ENCODE assay signal across 1 cellular context in the genomic region with DNA sequence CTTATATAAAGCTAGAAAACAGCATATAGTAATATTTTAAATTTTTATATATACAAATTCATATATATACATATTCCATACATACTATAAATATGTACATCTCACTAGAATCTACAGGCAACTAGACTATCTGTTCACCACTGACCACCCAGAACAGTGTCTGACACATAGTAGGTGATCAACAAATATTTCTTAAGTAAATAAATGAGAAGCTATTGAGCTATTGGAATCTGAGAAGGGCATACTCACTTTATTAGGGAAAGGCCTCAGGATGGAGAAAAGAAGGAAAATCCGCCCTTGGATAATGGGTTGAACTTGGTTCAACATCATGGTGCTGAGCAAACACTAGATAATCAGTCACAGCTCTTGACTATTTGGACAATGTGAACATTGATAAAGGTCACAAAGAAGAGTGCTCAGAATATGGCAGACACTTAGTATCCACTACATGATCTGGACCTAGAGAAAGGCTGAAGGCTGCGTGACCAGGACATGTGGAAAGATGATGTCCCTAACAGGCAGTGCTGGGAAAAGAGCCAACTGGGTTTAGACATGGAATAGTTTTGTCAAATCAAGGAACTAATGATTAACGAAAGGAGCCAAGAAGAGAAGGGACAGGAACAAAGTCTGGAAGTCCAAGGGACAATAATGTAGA.
A peak's percentile ranks its signal among the peaks of the same experiment; 100 is the strongest.
TF ChIP-seq lines count a peak whose summit lies in the region.

No MANE protein-coding gene starts in this region.

TF ChIP-seq in HepG2, 621 proteins besides CTCF, POLR2A, EP300 and RAD21 (continued from another document and continues in another):
- TF ChIP-seq, protein P1, sequence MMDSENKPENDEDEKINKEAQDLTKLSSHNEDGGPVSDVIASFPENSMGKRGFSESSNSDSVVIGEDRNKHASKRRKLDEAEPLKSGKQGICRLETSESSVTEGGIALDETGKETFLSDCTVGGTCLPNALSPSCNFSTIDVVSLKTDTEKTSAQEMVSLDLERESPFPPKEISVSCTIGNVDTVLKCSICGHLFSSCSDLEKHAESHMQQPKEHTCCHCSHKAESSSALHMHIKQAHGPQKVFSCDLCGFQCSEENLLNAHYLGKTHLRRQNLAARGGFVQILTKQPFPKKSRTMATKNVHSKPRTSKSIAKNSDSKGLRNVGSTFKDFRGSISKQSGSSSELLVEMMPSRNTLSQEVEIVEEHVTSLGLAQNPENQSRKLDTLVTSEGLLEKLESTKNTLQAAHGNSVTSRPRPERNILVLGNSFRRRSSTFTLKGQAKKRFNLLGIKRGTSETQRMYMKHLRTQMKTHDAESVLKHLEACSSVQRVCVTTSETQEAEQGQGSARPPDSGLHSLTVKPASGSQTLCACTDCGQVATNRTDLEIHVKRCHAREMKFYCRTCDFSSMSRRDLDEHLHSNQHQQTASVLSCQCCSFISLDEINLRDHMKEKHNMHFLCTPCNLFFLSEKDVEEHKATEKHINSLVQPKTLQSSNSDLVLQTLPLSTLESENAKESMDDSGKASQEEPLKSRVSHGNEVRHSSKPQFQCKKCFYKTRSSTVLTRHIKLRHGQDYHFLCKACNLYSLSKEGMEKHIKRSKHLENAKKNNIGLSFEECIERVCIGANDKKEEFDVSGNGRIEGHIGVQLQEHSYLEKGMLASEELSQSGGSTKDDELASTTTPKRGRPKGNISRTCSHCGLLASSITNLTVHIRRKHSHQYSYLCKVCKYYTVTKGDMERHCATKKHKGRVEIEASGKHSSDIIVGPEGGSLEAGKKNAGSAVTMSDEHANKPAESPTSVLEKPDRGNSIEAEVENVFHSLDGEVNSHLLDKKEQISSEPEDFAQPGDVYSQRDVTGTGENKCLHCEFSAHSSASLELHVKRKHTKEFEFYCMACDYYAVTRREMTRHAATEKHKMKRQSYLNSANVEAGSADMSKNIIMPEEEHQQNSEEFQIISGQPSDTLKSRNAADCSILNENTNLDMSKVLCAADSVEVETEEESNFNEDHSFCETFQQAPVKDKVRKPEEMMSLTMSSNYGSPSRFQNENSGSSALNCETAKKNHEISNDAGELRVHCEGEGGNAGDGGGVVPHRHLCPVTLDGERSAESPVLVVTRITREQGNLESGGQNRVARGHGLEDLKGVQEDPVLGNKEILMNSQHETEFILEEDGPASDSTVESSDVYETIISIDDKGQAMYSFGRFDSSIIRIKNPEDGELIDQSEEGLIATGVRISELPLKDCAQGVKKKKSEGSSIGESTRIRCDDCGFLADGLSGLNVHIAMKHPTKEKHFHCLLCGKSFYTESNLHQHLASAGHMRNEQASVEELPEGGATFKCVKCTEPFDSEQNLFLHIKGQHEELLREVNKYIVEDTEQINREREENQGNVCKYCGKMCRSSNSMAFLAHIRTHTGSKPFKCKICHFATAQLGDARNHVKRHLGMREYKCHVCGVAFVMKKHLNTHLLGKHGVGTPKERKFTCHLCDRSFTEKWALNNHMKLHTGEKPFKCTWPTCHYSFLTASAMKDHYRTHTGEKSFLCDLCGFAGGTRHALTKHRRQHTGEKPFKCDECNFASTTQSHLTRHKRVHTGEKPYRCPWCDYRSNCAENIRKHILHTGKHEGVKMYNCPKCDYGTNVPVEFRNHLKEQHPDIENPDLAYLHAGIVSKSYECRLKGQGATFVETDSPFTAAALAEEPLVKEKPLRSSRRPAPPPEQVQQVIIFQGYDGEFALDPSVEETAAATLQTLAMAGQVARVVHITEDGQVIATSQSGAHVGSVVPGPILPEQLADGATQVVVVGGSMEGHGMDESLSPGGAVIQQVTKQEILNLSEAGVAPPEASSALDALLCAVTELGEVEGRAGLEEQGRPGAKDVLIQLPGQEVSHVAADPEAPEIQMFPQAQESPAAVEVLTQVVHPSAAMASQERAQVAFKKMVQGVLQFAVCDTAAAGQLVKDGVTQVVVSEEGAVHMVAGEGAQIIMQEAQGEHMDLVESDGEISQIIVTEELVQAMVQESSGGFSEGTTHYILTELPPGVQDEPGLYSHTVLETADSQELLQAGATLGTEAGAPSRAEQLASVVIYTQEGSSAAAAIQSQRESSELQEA (CRISPR knock-in tag; IDR thresholded peaks at IDR 0.05; ENCODE audit: not compliant biosample characterization) = no peak
- TF ChIP-seq ZNF567 (CRISPR knock-in tag; IDR thresholded peaks at IDR 0.05; ENCODE audit: borderline replicate concordance) (no peak), HNF4A (CRISPR knock-in tag; IDR thresholded peaks at IDR 0.05) (peak; percentile 59), FOXA3 (CRISPR knock-in tag; IDR thresholded peaks at IDR 0.05) (peak; percentile 39), ELF3 (CRISPR knock-in tag; IDR thresholded peaks at IDR 0.05) (no peak), CC2D1A (CRISPR knock-in tag; IDR thresholded peaks at IDR 0.05) (no peak), NONO (IDR thresholded peaks at IDR 0.05) (no peak), NONO (CRISPR knock-in tag; conservative IDR thresholded peaks at IDR 0.05) (no peak), ZNF329 (CRISPR knock-in tag; IDR thresholded peaks at IDR 0.05; ENCODE audit: low read depth) (no peak), HCFC1 (IDR thresholded peaks at IDR 0.05; ENCODE audit: low read depth, low read length) (no peak), ZFP36L2 (CRISPR knock-in tag; IDR thresholded peaks at IDR 0.05) (no peak), ZNF747 (CRISPR knock-in tag; IDR thresholded peaks at IDR 0.05; ENCODE audit: borderline replicate concordance) (no peak), GATA4 (IDR thresholded peaks at IDR 0.05; ENCODE audit: borderline replicate concordance, low read depth) (no peak), PHF5A (CRISPR knock-in tag; IDR thresholded peaks at IDR 0.05; ENCODE audit: low read depth, unreplicated experiment) (no peak), RARA (CRISPR knock-in tag; IDR thresholded peaks at IDR 0.05) (peak; percentile 37; the same call in 1 of the 2 replicates), ZNF674 (CRISPR knock-in tag; IDR thresholded peaks at IDR 0.05; ENCODE audit: low read depth) (no peak), ZNF3 (CRISPR knock-in tag; IDR thresholded peaks at IDR 0.05) (no peak), ZFYVE20 (CRISPR knock-in tag; IDR thresholded peaks at IDR 0.05; ENCODE audit: borderline replicate concordance, low read depth) (no peak), ARID2 (CRISPR knock-in tag; IDR thresholded peaks at IDR 0.05; ENCODE audit: borderline replicate concordance) (no peak), ATRX (CRISPR knock-in tag; IDR thresholded peaks at IDR 0.05; ENCODE audit: borderline replicate concordance) (no peak), FLYWCH1 (CRISPR knock-in tag; IDR thresholded peaks at IDR 0.05) (no peak), PHB2 (IDR thresholded peaks at IDR 0.05; ENCODE audit: partially characterized antibody) (no peak), MYC (CRISPR knock-in tag; IDR thresholded peaks at IDR 0.05; ENCODE audit: borderline replicate concordance) (no peak), ZMAT5 (CRISPR knock-in tag; IDR thresholded peaks at IDR 0.05; ENCODE audit: borderline replicate concordance, low read depth) (no peak), KMT2B (CRISPR knock-in tag; IDR thresholded peaks at IDR 0.05) (no peak), ZNF672 (CRISPR knock-in tag; IDR thresholded peaks at IDR 0.05) (no peak), NFRKB (IDR thresholded peaks at IDR 0.05) (no peak), TAF1 (CRISPR knock-in tag; IDR thresholded peaks at IDR 0.05) (no peak), RFXAP (CRISPR knock-in tag; IDR thresholded peaks at IDR 0.05; ENCODE audit: borderline replicate concordance) (no peak), PCBP1 (IDR thresholded peaks at IDR 0.05; ENCODE audit: borderline replicate concordance, low read depth, low read length) (no peak), TERF1 (CRISPR knock-in tag; IDR thresholded peaks at IDR 0.05) (no peak), ZNF710 (CRISPR knock-in tag; IDR thresholded peaks at IDR 0.05; ENCODE audit: borderline replicate concordance) (0 out of 2 replicates have a peak, but pooled peaks have one; percentile 33), ZNF878 (CRISPR knock-in tag; IDR thresholded peaks at IDR 0.05) (no peak), GABPA (IDR thresholded peaks at IDR 0.05; ENCODE audit: low read depth, low read length) (no peak), GABPA (CRISPR knock-in tag; IDR thresholded peaks at IDR 0.05; ENCODE audit: low read depth) (no peak), YY1 (IDR thresholded peaks at IDR 0.05; ENCODE audit: insufficient read depth, insufficient replicate concordance, low read depth, low read length) (peak; percentile 19), ZNF331 (CRISPR knock-in tag; IDR thresholded peaks at IDR 0.05) (no peak), NFKBIZ (CRISPR knock-in tag; IDR thresholded peaks at IDR 0.05) (no peak), KLF13 (CRISPR knock-in tag; IDR thresholded peaks at IDR 0.05) (no peak)
- TF ChIP-seq, protein P2, sequence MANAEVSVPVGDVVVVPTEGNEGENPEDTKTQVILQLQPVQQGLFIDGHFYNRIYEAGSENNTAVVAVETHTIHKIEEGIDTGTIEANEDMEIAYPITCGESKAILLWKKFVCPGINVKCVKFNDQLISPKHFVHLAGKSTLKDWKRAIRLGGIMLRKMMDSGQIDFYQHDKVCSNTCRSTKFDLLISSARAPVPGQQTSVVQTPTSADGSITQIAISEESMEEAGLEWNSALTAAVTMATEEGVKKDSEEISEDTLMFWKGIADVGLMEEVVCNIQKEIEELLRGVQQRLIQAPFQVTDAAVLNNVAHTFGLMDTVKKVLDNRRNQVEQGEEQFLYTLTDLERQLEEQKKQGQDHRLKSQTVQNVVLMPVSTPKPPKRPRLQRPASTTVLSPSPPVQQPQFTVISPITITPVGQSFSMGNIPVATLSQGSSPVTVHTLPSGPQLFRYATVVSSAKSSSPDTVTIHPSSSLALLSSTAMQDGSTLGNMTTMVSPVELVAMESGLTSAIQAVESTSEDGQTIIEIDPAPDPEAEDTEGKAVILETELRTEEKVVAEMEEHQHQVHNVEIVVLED (CRISPR knock-in tag; IDR thresholded peaks at IDR 0.05; ENCODE audit: borderline replicate concordance) = no peak
- TF ChIP-seq, protein P3, sequence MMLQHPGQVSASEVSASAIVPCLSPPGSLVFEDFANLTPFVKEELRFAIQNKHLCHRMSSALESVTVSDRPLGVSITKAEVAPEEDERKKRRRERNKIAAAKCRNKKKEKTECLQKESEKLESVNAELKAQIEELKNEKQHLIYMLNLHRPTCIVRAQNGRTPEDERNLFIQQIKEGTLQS (CRISPR knock-in tag; IDR thresholded peaks at IDR 0.05) = no peak
- TF ChIP-seq, protein P4, sequence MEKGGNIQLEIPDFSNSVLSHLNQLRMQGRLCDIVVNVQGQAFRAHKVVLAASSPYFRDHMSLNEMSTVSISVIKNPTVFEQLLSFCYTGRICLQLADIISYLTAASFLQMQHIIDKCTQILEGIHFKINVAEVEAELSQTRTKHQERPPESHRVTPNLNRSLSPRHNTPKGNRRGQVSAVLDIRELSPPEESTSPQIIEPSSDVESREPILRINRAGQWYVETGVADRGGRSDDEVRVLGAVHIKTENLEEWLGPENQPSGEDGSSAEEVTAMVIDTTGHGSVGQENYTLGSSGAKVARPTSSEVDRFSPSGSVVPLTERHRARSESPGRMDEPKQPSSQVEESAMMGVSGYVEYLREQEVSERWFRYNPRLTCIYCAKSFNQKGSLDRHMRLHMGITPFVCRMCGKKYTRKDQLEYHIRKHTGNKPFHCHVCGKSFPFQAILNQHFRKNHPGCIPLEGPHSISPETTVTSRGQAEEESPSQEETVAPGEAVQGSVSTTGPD (CRISPR knock-in tag; IDR thresholded peaks at IDR 0.05) = no peak
- TF ChIP-seq, protein P5, sequence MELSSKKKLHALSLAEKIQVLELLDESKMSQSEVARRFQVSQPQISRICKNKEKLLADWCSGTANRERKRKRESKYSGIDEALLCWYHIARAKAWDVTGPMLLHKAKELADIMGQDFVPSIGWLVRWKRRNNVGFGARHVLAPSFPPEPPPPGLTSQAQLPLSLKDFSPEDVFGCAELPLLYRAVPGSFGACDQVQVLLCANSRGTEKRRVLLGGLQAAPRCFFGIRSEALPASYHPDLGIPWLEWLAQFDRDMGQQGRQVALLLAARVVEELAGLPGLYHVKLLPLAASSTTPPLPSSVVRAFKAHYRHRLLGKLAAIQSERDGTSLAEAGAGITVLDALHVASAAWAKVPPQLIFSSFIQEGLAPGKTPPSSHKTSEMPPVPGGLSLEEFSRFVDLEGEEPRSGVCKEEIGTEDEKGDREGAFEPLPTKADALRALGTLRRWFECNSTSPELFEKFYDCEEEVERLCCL (CRISPR knock-in tag; IDR thresholded peaks at IDR 0.05; ENCODE audit: borderline replicate concordance) = no peak
